12 cellular contexts compared by ENCODE assay signal in genomic region chr1:116557323-116557878, GRCh38. TPM values are rescaled to one million over a fixed set of nuclear protein-coding genes. Genes with fewer than 3 reads are reported as not detected.
A peak's percentile ranks its signal among the peaks of the same experiment; 100 is the strongest.
DNase-seq lines count a peak whose midpoint lies in the region; ATAC-seq and TF ChIP-seq lines count a peak whose summit lies in the region.
"Had no signal": no experiment of that assay in that cellular context is flagged by ENCODE, and none has a peak within 500 bp of the region (broad histone marks: within the 10 kb centered on the region; RNA-seq: fewer than 3 reads in every experiment).

No MANE protein-coding gene starts in this region.

- CTCF ChIA-PET in mammary epithelial cell (lab: Charles Lee; ENCODE audit: low non-redundant PET), result interaction anchor here (0.6 kb wide), 1 partner anchor 338 kb away, joined by 3 read pairs; no protein-coding TSS in a partner anchor

- 100% methylated on average over 4 of the region's 4 CpGs for WGBS in mammary epithelial cell (ENCODE audit: low coverage, missing lambda C conversion rate)

- H3K4me1 ChIP-seq in KMS-11 (ENCODE audit: low read depth, poor library complexity, severe bottlenecking) (peaks cover 83% of the 10 kb centered on the region), mammary epithelial cell (ENCODE audit: insufficient read depth, low read length) (peaks cover 45% of the 10 kb centered on the region)

- no peak overlapping the region for H3K4me3 ChIP-seq in KMS-11 (IDR thresholded peaks at IDR 0.05; ENCODE audit: insufficient read depth, low read depth, low read length)
- H3K4me3 ChIP-seq in mammary epithelial cell (replicated peaks in 1 of 3; ENCODE audit: insufficient read depth in 1 of 3, low read depth in 2 of 3, low read length in 3 of 3), result no peak overlapping the region
- H3K4me3 ChIP-seq: ovary had no signal

- peak overlapping the region; percentile 95 for H3K27ac Mint-ChIP-seq in activated T-cell treated with anti-CD3 and anti-CD28 coated beads, Interleukin-2, amount 50 U/mL, for 24 hours
- H3K27ac Mint-ChIP-seq in stimulated activated memory B cell treated with anti-CD40 and anti-IgM and Interleukin-4, amounts not matched to agents 10 μg/mL and 1 μg/mL and 100 μg/mL, for 72 hours, result peak overlapping the region; percentile 99
- H3K27ac Mint-ChIP-seq: type B pancreatic cell had no signal

- peaks cover 82% of the 10 kb centered on the region for H3K4me1 Mint-ChIP-seq in activated T-cell treated with anti-CD3 and anti-CD28 coated beads, Interleukin-2, amount 50 U/mL, for 24 hours (ENCODE audit: low read depth)
- H3K4me1 Mint-ChIP-seq in activated T-cell treated with anti-CD3 and anti-CD28 coated beads, Interleukin-2, amount 50 U/mL, for 4 hours (ENCODE audit: low read depth), result peaks cover 83% of the 10 kb centered on the region
- peaks cover 91% of the 10 kb centered on the region for H3K4me1 Mint-ChIP-seq in stimulated activated memory B cell treated with anti-CD40 and anti-IgM and Interleukin-4, amounts not matched to agents 10 μg/mL and 1 μg/mL and 100 μg/mL, for 72 hours

- H3K36me3 ChIP-seq in KMS-11 (ENCODE audit: insufficient read depth) (no peaks in the 10 kb centered on the region), mammary epithelial cell (ENCODE audit: insufficient read depth, low read length) (no peaks in the 10 kb centered on the region)
- H3K36me3 ChIP-seq: ovary had no signal

- peaks cover 35% of the 10 kb centered on the region for H3K79me2 ChIP-seq in KMS-11 (ENCODE audit: insufficient read depth, low read depth)
- H3K79me2 ChIP-seq in mammary epithelial cell (ENCODE audit: insufficient read depth, low read length), result peaks cover 75% of the 10 kb centered on the region

- no peak for TF ChIP-seq CTCF in KMS-11 (conservative IDR thresholded peaks at IDR 0.05; ENCODE audit: low read depth, low read length)
- no peak for TF ChIP-seq CTCF in mammary epithelial cell (conservative IDR thresholded peaks at IDR 0.05 in 1 of 2, IDR thresholded peaks at IDR 0.05 in 1 of 2; ENCODE audit: extremely low read depth in 1 of 2, insufficient read depth in 1 of 2, low read depth in 1 of 2, low read length in 2 of 2)

- H3K27me3 ChIP-seq in KMS-11 (ENCODE audit: insufficient read depth, low read depth) (no peaks in the 10 kb centered on the region), mammary epithelial cell (ENCODE audit: insufficient read depth, low read length) (no peaks in the 10 kb centered on the region)
- H3K27me3 ChIP-seq: ovary had no signal

- BruUV-seq in mammary epithelial cell (replicated peaks; lab: Mats Ljungman, UMichigan), result no TSS peak

- H3K27me3 Mint-ChIP-seq in activated T-cell treated with anti-CD3 and anti-CD28 coated beads, Interleukin-2, amount 50 U/mL, for 24 hours, result no peaks in the 10 kb centered on the region
- H3K27me3 Mint-ChIP-seq in activated T-cell treated with anti-CD3 and anti-CD28 coated beads, Interleukin-2, amount 50 U/mL, for 4 hours (ENCODE audit: low read depth), result no peaks in the 10 kb centered on the region
- H3K27me3 Mint-ChIP-seq in stimulated activated memory B cell treated with anti-CD40 and anti-IgM and Interleukin-4, amounts not matched to agents 10 μg/mL and 1 μg/mL and 100 μg/mL, for 72 hours, result no peaks in the 10 kb centered on the region
- H3K27me3 Mint-ChIP-seq: type B pancreatic cell had no signal

- H3K9ac ChIP-seq in KMS-11 (no peak overlapping the region), mammary epithelial cell (ENCODE audit: insufficient read depth, low read length) (no peak overlapping the region)

- H3K4me3 Mint-ChIP-seq in activated T-cell treated with anti-CD3 and anti-CD28 coated beads, Interleukin-2, amount 50 U/mL, for 24 hours, result peak overlapping the region; percentile 40
- no peak overlapping the region for H3K4me3 Mint-ChIP-seq in activated T-cell treated with anti-CD3 and anti-CD28 coated beads, Interleukin-2, amount 50 U/mL, for 4 hours
- peak overlapping the region; percentile 64 for H3K4me3 Mint-ChIP-seq in stimulated activated memory B cell treated with anti-CD40 and anti-IgM and Interleukin-4, amounts not matched to agents 10 μg/mL and 1 μg/mL and 100 μg/mL, for 72 hours
- H3K4me3 Mint-ChIP-seq: type B pancreatic cell had no signal

- in situ Hi-C loops in mammary epithelial cell (cut with MboI; ENCODE audit: low sequenced_read_pairs in 2 of 2), result no loop called here

- peaks cover 35% of the 10 kb centered on the region for H3K36me3 Mint-ChIP-seq in activated T-cell treated with anti-CD3 and anti-CD28 coated beads, Interleukin-2, amount 50 U/mL, for 24 hours (ENCODE audit: low read depth)
- H3K36me3 Mint-ChIP-seq in activated T-cell treated with anti-CD3 and anti-CD28 coated beads, Interleukin-2, amount 50 U/mL, for 4 hours (ENCODE audit: insufficient read depth), result peaks cover 8% of the 10 kb centered on the region
- peaks cover 37% of the 10 kb centered on the region for H3K36me3 Mint-ChIP-seq in stimulated activated memory B cell treated with anti-CD40 and anti-IgM and Interleukin-4, amounts not matched to agents 10 μg/mL and 1 μg/mL and 100 μg/mL, for 72 hours

- ATAC-seq in activated T-cell treated with anti-CD3 and anti-CD28 coated beads, Interleukin-2, amount 50 U/mL, for 4 hours, result no peak
- ATAC-seq in stimulated activated memory B cell treated with anti-CD40 and anti-IgM and Interleukin-4, amounts not matched to agents 10 μg/mL and 1 μg/mL and 100 μg/mL, for 72 hours, result no peak
- no peak for ATAC-seq in GM18870 (IDR thresholded peaks at IDR 0.05; ENCODE audit: unreplicated experiment)

- H2AFZ ChIP-seq in KMS-11 (ENCODE audit: low read depth), result no peak overlapping the region
- H2AFZ ChIP-seq in mammary epithelial cell (ENCODE audit: low read depth, low read length), result no peak overlapping the region

- intact Hi-C loops in mammary epithelial cell (cut with micrococcal nuclease), result no loop called here

- DNase-seq in activated T-cell treated with anti-CD3 and anti-CD28 coated beads, Interleukin-2, amount 50 U/mL, for 24 hours, result no peak
- DNase-seq in activated T-cell treated with anti-CD3 and anti-CD28 coated beads, Interleukin-2, amount 50 U/mL, for 4 hours, result no peak
- DNase-seq in mammary epithelial cell (no peak), NCI-H1105 (lab: John Stamatoyannopoulos, UW) (no peak), KG1 (lab: John Stamatoyannopoulos, UW) (no peak)
- DNase-seq: amygdala, NCI-H2081, ovary had no signal

- H3K9me3 ChIP-seq in mammary epithelial cell (replicated peaks; ENCODE audit: insufficient read depth, low read length), result no peaks in the 10 kb centered on the region
- H3K9me3 ChIP-seq: ovary had no signal

- dilution Hi-C loops in mammary epithelial cell (cut with HindIII; ENCODE audit: low sequenced_read_pairs), result no loop called here

- H4K20me1 ChIP-seq in KMS-11 (ENCODE audit: insufficient read depth), result no peaks in the 10 kb centered on the region
- H4K20me1 ChIP-seq in mammary epithelial cell (ENCODE audit: insufficient read depth, low read length), result no peaks in the 10 kb centered on the region

- H3K4me2 ChIP-seq in KMS-11, result peak overlapping the region; percentile 26; the same call in 1 of the 2 replicates
- H3K4me2 ChIP-seq in mammary epithelial cell (ENCODE audit: insufficient read depth, low read depth, low read length), result no peak overlapping the region

- H3K27ac ChIP-seq in KMS-11 (peak overlapping the region; percentile 62; the same call in 1 of the 2 replicates), mammary epithelial cell (ENCODE audit: insufficient read depth, low read depth, low read length) (peak overlapping the region; percentile 94)
- H3K27ac ChIP-seq: ovary had no signal

- peaks cover 1% of the 10 kb centered on the region for H3K9me3 Mint-ChIP-seq in activated T-cell treated with anti-CD3 and anti-CD28 coated beads, Interleukin-2, amount 50 U/mL, for 24 hours
- H3K9me3 Mint-ChIP-seq in activated T-cell treated with anti-CD3 and anti-CD28 coated beads, Interleukin-2, amount 50 U/mL, for 4 hours, result peaks cover 2% of the 10 kb centered on the region
- H3K9me3 Mint-ChIP-seq in stimulated activated memory B cell treated with anti-CD40 and anti-IgM and Interleukin-4, amounts not matched to agents 10 μg/mL and 1 μg/mL and 100 μg/mL, for 72 hours, result peaks cover 1% of the 10 kb centered on the region
- H3K9me3 Mint-ChIP-seq: type B pancreatic cell had no signal

RNA-seq across cellular contexts. Expression of gene CD58, which starts 13.4 kb away (rescaled TPM):
- 10 to 100 TPM in 1 of 3 donors, 1 to 10 TPM in 2; 8.6 to 15.0 (median 9.4) TPM for total RNA-seq in activated T-cell treated with anti-CD3 and anti-CD28 coated beads, Interleukin-2, amount 50 U/mL, for 4 hours
- 10 to 100 TPM; 22.5 to 43.2 TPM for total RNA-seq in mammary epithelial cell
- polyA plus RNA-seq in mammary epithelial cell, result 25.8 TPM
- 2.3 TPM for polyA minus RNA-seq in mammary epithelial cell
